Comparison of ENCODE assay signal across 10 cellular contexts in genomic region chr1:160629286-160630210, GRCh38. TPM values are rescaled to one million over a fixed set of nuclear protein-coding genes. Genes with fewer than 3 reads are reported as not detected.
DNase-seq lines count a peak whose midpoint lies in the region; ATAC-seq and TF ChIP-seq lines count a peak whose summit lies in the region.
"Had no signal": no experiment of that assay in that cellular context is flagged by ENCODE, and none has a peak within 500 bp of the region (broad histone marks: within the 10 kb centered on the region; RNA-seq: fewer than 3 reads in every experiment).

No MANE protein-coding gene starts in this region.

- H3K4me3 Mint-ChIP-seq in activated T-cell treated with anti-CD3 and anti-CD28 coated beads, Interleukin-2, amount 50 U/mL, for 4 hours: peak overlapping the region; percentile 52
- H3K4me3 Mint-ChIP-seq in stimulated activated effector memory CD8-positive, alpha-beta T cell treated with anti-CD3 and anti-CD28 coated beads, Interleukin-12 subunit alpha, Interleukin-12 subunit beta, amount 100 ng/mL, for 72 hours: peak overlapping the region; percentile 76

- TF ChIP-seq EP300 in sigmoid colon (IDR thresholded peaks at IDR 0.05): no peak

- H3K9me3 Mint-ChIP-seq in activated T-cell treated with anti-CD3 and anti-CD28 coated beads, Interleukin-2, amount 50 U/mL, for 4 hours: no peaks in the 10 kb centered on the region
- no peaks in the 10 kb centered on the region for H3K9me3 Mint-ChIP-seq in stimulated activated effector memory CD8-positive, alpha-beta T cell treated with anti-CD3 and anti-CD28 coated beads, Interleukin-12 subunit alpha, Interleukin-12 subunit beta, amount 100 ng/mL, for 72 hours

- no peak for TF ChIP-seq CTCF in sigmoid colon (IDR thresholded peaks at IDR 0.05)

- intact Hi-C loops in left colon (cut with DNase I, micrococcal nuclease): no loop called here
- intact Hi-C loops in sigmoid colon (cut with DNase I): no loop called here

- H3K9me3 ChIP-seq in sigmoid colon: no peaks in the 10 kb centered on the region

- WGBS in sigmoid colon, 2 donors: 57 to 71% methylated on average over 19 of the region's 19 CpGs

- DNase-seq in NOMO-1 (lab: John Stamatoyannopoulos, UW; ENCODE audit: unreplicated experiment in 2 of 2) (peak; percentile 17 to 71), left colon (peak; percentile 47 to 50), sigmoid colon (no peak)
- peak; percentile 60 for DNase-seq in activated T-cell treated with anti-CD3 and anti-CD28 coated beads, Interleukin-2, amount 50 U/mL, for 4 hours
- DNase-seq in stimulated activated effector memory CD8-positive, alpha-beta T cell treated with anti-CD3 and anti-CD28 coated beads, Interleukin-12 subunit alpha, Interleukin-12 subunit beta, amount 100 ng/mL, for 72 hours (ENCODE audit: low spot score in 2 of 2): no peak

- H3K36me3 Mint-ChIP-seq in activated T-cell treated with anti-CD3 and anti-CD28 coated beads, Interleukin-2, amount 50 U/mL, for 4 hours (ENCODE audit: insufficient read depth): peaks cover 78% of the 10 kb centered on the region
- H3K36me3 Mint-ChIP-seq in stimulated activated effector memory CD8-positive, alpha-beta T cell treated with anti-CD3 and anti-CD28 coated beads, Interleukin-12 subunit alpha, Interleukin-12 subunit beta, amount 100 ng/mL, for 72 hours: peaks cover 100% of the 10 kb centered on the region

- no peak overlapping the region for H3K27ac ChIP-seq in sigmoid colon

- peak; percentile 22 to 38 for ATAC-seq in activated T-cell treated with anti-CD3 and anti-CD28 coated beads, Interleukin-2, amount 50 U/mL, for 4 hours
- ATAC-seq in left colon: no peak
- no peak for ATAC-seq in stimulated activated effector memory CD8-positive, alpha-beta T cell treated with anti-CD3 and anti-CD28 coated beads, Interleukin-12 subunit alpha, Interleukin-12 subunit beta, amount 100 ng/mL, for 72 hours
- ATAC-seq in GM18502 (IDR thresholded peaks at IDR 0.05; ENCODE audit: poor library complexity, unreplicated experiment): no peak
- no peak for ATAC-seq in HG02885 (IDR thresholded peaks at IDR 0.05; ENCODE audit: poor library complexity, unreplicated experiment)
- ATAC-seq in HG03571 (IDR thresholded peaks at IDR 0.05; ENCODE audit: unreplicated experiment): no peak

- H3K4me1 ChIP-seq in sigmoid colon: no peaks in the 10 kb centered on the region

- no peak overlapping the region for H3K4me3 ChIP-seq in sigmoid colon

- no peaks in the 10 kb centered on the region for H3K36me3 ChIP-seq in sigmoid colon

- peak overlapping the region; percentile 98 for H3K27ac Mint-ChIP-seq in stimulated activated effector memory CD8-positive, alpha-beta T cell treated with anti-CD3 and anti-CD28 coated beads, Interleukin-12 subunit alpha, Interleukin-12 subunit beta, amount 100 ng/mL, for 72 hours

- TF ChIP-seq POLR2A in sigmoid colon (IDR thresholded peaks at IDR 0.05): no peak

- H3K27me3 ChIP-seq in sigmoid colon: no peaks in the 10 kb centered on the region

- no peaks in the 10 kb centered on the region for H3K27me3 Mint-ChIP-seq in activated T-cell treated with anti-CD3 and anti-CD28 coated beads, Interleukin-2, amount 50 U/mL, for 4 hours (ENCODE audit: low read depth)

- peaks cover 99% of the 10 kb centered on the region for H3K4me1 Mint-ChIP-seq in activated T-cell treated with anti-CD3 and anti-CD28 coated beads, Interleukin-2, amount 50 U/mL, for 4 hours (ENCODE audit: low read depth)
- peaks cover 88% of the 10 kb centered on the region for H3K4me1 Mint-ChIP-seq in stimulated activated effector memory CD8-positive, alpha-beta T cell treated with anti-CD3 and anti-CD28 coated beads, Interleukin-12 subunit alpha, Interleukin-12 subunit beta, amount 100 ng/mL, for 72 hours

RNA-seq across cellular contexts. Expression of gene SLAMF1, which starts 17.3 kb away (rescaled TPM):
- 100 to 1,000 TPM in 1 of 3 donors, 10 to 100 TPM in 2; 69.2 to 138 (median 96.6) TPM for total RNA-seq in activated T-cell treated with anti-CD3 and anti-CD28 coated beads, Interleukin-2, amount 50 U/mL, for 4 hours
- 1 to 10 TPM in 1 of 2 donors, under 1 TPM in 1; 0.92 to 2.0 TPM for total RNA-seq in left colon
- 1 to 10 TPM in 1 of 4 donors, under 1 TPM in 3; under 0.01 to 1.6 (median 0.22) TPM for total RNA-seq in sigmoid colon
- 1 to 10 TPM in 1 of 3 donors, not detected in 2; 6.1 TPM for polyA plus RNA-seq in sigmoid colon
- total RNA-seq: fibroblast of lung, pulmonary artery endothelial cell had no signal
- polyA plus RNA-seq: fibroblast of lung had no signal

RNA-seq across cellular contexts. Expression of gene CD84, which starts 50.3 kb away (rescaled TPM):
- 10 to 100 TPM in 1 of 3 donors, 1 to 10 TPM in 2; 7.0 to 14.7 (median 7.7) TPM for total RNA-seq in activated T-cell treated with anti-CD3 and anti-CD28 coated beads, Interleukin-2, amount 50 U/mL, for 4 hours
- total RNA-seq in left colon (1 to 10 TPM; 2.1 to 6.2 TPM), sigmoid colon (1 to 10 TPM; 2.2 to 7.5 (median 3.3) TPM)
- polyA plus RNA-seq in sigmoid colon: 1 to 10 TPM in 2 of 3 donors, under 1 TPM in 1; 0.60 to 5.5 (median 3.2) TPM
- total RNA-seq: fibroblast of lung, pulmonary artery endothelial cell had no signal
- polyA plus RNA-seq: fibroblast of lung had no signal

Comparison
In these comparisons a context has a peak if more than half of its experiments do, and no peak if none do; other contexts are left out.
1. DNase-seq: peak in NOMO-1 (2 of 2), activated T-cell treated with anti-CD3 and anti-CD28 coated beads, Interleukin-2, amount 50 U/mL, for 4 hours (single experiment) and left colon (2 of 2); none in stimulated activated effector memory CD8-positive, alpha-beta T cell treated with anti-CD3 and anti-CD28 coated beads, Interleukin-12 subunit alpha, Interleukin-12 subunit beta, amount 100 ng/mL, for 72 hours (0 of 2) and sigmoid colon (single experiment).
2. ATAC-seq: peak in activated T-cell treated with anti-CD3 and anti-CD28 coated beads, Interleukin-2, amount 50 U/mL, for 4 hours (2 of 2); none in left colon (single experiment), stimulated activated effector memory CD8-positive, alpha-beta T cell treated with anti-CD3 and anti-CD28 coated beads, Interleukin-12 subunit alpha, Interleukin-12 subunit beta, amount 100 ng/mL, for 72 hours (single experiment), GM18502 (single experiment), HG02885 (single experiment) and HG03571 (single experiment).
3. RNA of gene SLAMF1, which starts 17.3 kb away (total RNA-seq): 69.2 to 138 TPM in activated T-cell treated with anti-CD3 and anti-CD28 coated beads, Interleukin-2, amount 50 U/mL, for 4 hours; 0.92 to 2.0 TPM in left colon and under 0.01 to 1.6 TPM in sigmoid colon; every median in the first group is over 10 times any median in the second.